1 cellular context compared by ENCODE assay signal in genomic region chr7:134458341-134458805, GRCh38.
TF ChIP-seq lines count a peak whose summit lies in the region.

No MANE protein-coding gene starts in this region.

TF ChIP-seq in GM12878, 131 proteins besides CTCF, POLR2A, EP300 and RAD21 (continued from another document):
- TF ChIP-seq ZBTB4 (CRISPR knock-in tag; IDR thresholded peaks at IDR 0.05) (no peak), IRF5 (IDR thresholded peaks at IDR 0.05; ENCODE audit: borderline replicate concordance) (no peak), YY1 (IDR thresholded peaks at IDR 0.05; ENCODE audit: low read depth, low read length) (peak; percentile 11; the same call in 1 of the 2 replicates), RB1 (IDR thresholded peaks at IDR 0.05; ENCODE audit: borderline replicate concordance) (peak; percentile 9; the same call in 1 of the 2 replicates), MEF2A (IDR thresholded peaks at IDR 0.05; ENCODE audit: insufficient read depth, low read depth, low read length) (no peak), SMARCA5 (IDR thresholded peaks at IDR 0.05) (0 out of 2 replicates have a peak, but pooled peaks have one; percentile 58), HCFC1 (IDR thresholded peaks at IDR 0.05; ENCODE audit: low read length) (no peak), BCLAF1 (IDR thresholded peaks at IDR 0.05) (no peak), MLLT1 (IDR thresholded peaks at IDR 0.05) (no peak), BRCA1 (IDR thresholded peaks at IDR 0.05; ENCODE audit: low read depth, low read length) (0 out of 2 replicates have a peak, but pooled peaks have one; percentile 7), E4F1 (IDR thresholded peaks at IDR 0.05; ENCODE audit: borderline replicate concordance, partially characterized antibody) (no peak), POU2F2 (IDR thresholded peaks at IDR 0.05; ENCODE audit: borderline replicate concordance, low read depth, low read length) (no peak), ETV6 (conservative IDR thresholded peaks at IDR 0.05 in 1 of 2, IDR thresholded peaks at IDR 0.05 in 1 of 2; ENCODE audit: borderline replicate concordance in 1 of 2, low read depth in 1 of 2) (no peak), NRF1 (conservative IDR thresholded peaks at IDR 0.05; ENCODE audit: low read depth, low read length) (no peak), SIX5 (IDR thresholded peaks at IDR 0.05; ENCODE audit: low read depth, low read length, severe bottlenecking) (no peak), ZNF24 (IDR thresholded peaks at IDR 0.05) (no peak), PKNOX1 (IDR thresholded peaks at IDR 0.05) (peak; percentile 70), ASH2L (IDR thresholded peaks at IDR 0.05; ENCODE audit: borderline replicate concordance, low read depth) (peak; percentile 83; the same call in 1 of the 2 replicates), FOS (IDR thresholded peaks at IDR 0.05; ENCODE audit: borderline replicate concordance, extremely low read depth, insufficient read length) (no peak), TARDBP (IDR thresholded peaks at IDR 0.05; ENCODE audit: borderline replicate concordance) (no peak), CREB1 (IDR thresholded peaks at IDR 0.05; ENCODE audit: low read depth) (no peak), MEF2B (IDR thresholded peaks at IDR 0.05; ENCODE audit: partially characterized antibody, poor library complexity, severe bottlenecking) (peak; percentile 20), LARP7 (IDR thresholded peaks at IDR 0.05) (peak; percentile 39; the same call in 1 of the 2 replicates), CUX1 (IDR thresholded peaks at IDR 0.05; ENCODE audit: insufficient replicate concordance, low read depth, low read length) (no peak)
